In the genomic region with DNA sequence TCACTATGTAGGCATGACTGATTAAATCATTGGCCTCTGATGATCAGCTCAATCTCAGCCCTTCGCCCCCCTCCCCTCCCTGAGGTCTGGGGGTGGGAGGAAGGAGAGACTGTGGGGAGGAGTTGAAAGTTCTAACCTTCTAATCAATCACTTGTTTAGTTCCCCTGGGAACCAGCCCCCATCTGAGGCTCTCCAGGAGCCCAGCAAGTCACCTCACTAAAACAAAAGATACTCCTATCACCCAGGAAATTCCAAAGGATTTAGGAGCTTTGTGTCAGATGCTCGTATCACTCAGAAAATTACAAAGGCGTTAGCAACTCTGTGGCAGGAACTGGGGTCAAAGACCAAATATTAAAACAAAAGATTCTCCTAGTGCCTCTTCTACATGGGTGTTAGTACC, we compare ENCODE assay signal across 20 cellular contexts. TPM values are rescaled to one million over a fixed set of nuclear protein-coding genes. Genes with fewer than 3 reads are reported as not detected.
DNase-seq lines count a peak whose midpoint lies in the region; ATAC-seq, FAIRE-seq and TF ChIP-seq lines count a peak whose summit lies in the region.
"Had no signal": no experiment of that assay in that cellular context is flagged by ENCODE, and none has a peak within 500 bp of the region (broad histone marks: within the 10 kb centered on the region; RNA-seq: fewer than 3 reads in every experiment).

No MANE protein-coding gene starts in this region.

- ATAC-seq in GM23338: peak; percentile 69; the same call in 2 of the 3 replicates
- ATAC-seq: A549, GM12878 had no signal

- H4K91ac ChIP-seq in H1 (replicated peaks; ENCODE audit: insufficient read length, low read length): no peak overlapping the region

- H3K36me3 ChIP-seq in GM23338 (ENCODE audit: insufficient read depth) (no peaks in the 10 kb centered on the region), H1 (ENCODE audit: control insufficient read depth in 2 of 4, insufficient read depth in 4 of 4, low read length in 3 of 4) (no peaks in the 10 kb centered on the region), stomach (no peaks in the 10 kb centered on the region), colonic mucosa (no peaks in the 10 kb centered on the region)
- H3K36me3 ChIP-seq: BE2C, HAP-1 had no signal

- no peaks in the 10 kb centered on the region for H3K9me2 ChIP-seq in GM23338 (ENCODE audit: insufficient read depth)

- H3K4me1 ChIP-seq in GM23338 (ENCODE audit: insufficient read depth) (no peaks in the 10 kb centered on the region), H1 (replicated peaks in 1 of 4; ENCODE audit: control insufficient read depth in 3 of 4, insufficient read depth in 4 of 4, low read length in 3 of 4) (no peaks in the 10 kb centered on the region), stomach (no peaks in the 10 kb centered on the region), colonic mucosa (no peaks in the 10 kb centered on the region)
- H3K4me1 ChIP-seq: A549, BE2C, HAP-1 had no signal

- H2BK12ac ChIP-seq in H1 (ENCODE audit: low read depth, low read length): no peak overlapping the region

- no peaks in the 10 kb centered on the region for H3K4me1 Mint-ChIP-seq in GM23338
- H3K4me1 Mint-ChIP-seq: CD4-positive, alpha-beta memory T cell had no signal

- H2BK5ac ChIP-seq in H1 (ENCODE audit: low read depth, low read length): no peak overlapping the region

- H3K27ac Mint-ChIP-seq in GM23338: no peak overlapping the region
- H3K27ac Mint-ChIP-seq: IgD-negative memory B cell had no signal

- H2BK20ac ChIP-seq in H1 (ENCODE audit: low read length): no peak overlapping the region

- no peak overlapping the region for H3K23ac ChIP-seq in H1 (ENCODE audit: insufficient read length)

- intact Hi-C loops in stomach (cut with DNase I; ENCODE audit: low total_unique reads): no loop called here
- intact Hi-C loops in colonic mucosa (cut with DNase I): no loop called here

- no peak overlapping the region for H2BK120ac ChIP-seq in H1 (replicated peaks; ENCODE audit: low read depth, low read length)

- H3K14ac ChIP-seq in H1 (ENCODE audit: insufficient read length): no peak overlapping the region

- TF ChIP-seq POLR2A in H1 (IDR thresholded peaks at IDR 0.05; ENCODE audit: control extremely low read depth in 1 of 2, low read depth in 2 of 2, low read length in 2 of 2) (no peak), stomach (IDR thresholded peaks at IDR 0.05) (no peak)

- no peak overlapping the region for H4K8ac ChIP-seq in H1 (ENCODE audit: extremely low read depth, insufficient read depth, low read length)

- H3K79me2 ChIP-seq in GM23338 (replicated peaks; ENCODE audit: insufficient read depth): no peaks in the 10 kb centered on the region
- no peaks in the 10 kb centered on the region for H3K79me2 ChIP-seq in H1 (ENCODE audit: control insufficient read depth in 1 of 2, insufficient read depth in 2 of 2, low read length in 2 of 2)

- H3K27me3 Mint-ChIP-seq in GM23338 (ENCODE audit: insufficient read depth, low read depth, poor library complexity): peaks cover 8% of the 10 kb centered on the region

- DNase-seq in GM23338 (ENCODE audit: low spot score) (no peak), H1 (ENCODE audit: low read depth in 1 of 2, low spot score in 2 of 2) (no peak), mesenteric fat pad (ENCODE audit: low spot score) (peak; percentile 35), stomach (peak; percentile 8), colonic mucosa (no peak), retina (no peak), coronary artery (ENCODE audit: low spot score) (no peak), NCI-H345 treated with DMSO at 0.1 percent for 48 hours (lab: John Stamatoyannopoulos, UW; ENCODE audit: unreplicated experiment) (no peak)
- DNase-seq: BE2C; CD4-positive, alpha-beta memory T cell; DMS153; DND-41; GM23248 had no signal

- FAIRE-seq in H1 (lab: Jason Lieb, UNC): no peak
- FAIRE-seq: A549, D721Med, GM12878, GM18507 had no signal

- H2BK15ac ChIP-seq in H1 (ENCODE audit: low read length): no peak overlapping the region

- no peak for TF ChIP-seq RAD21 in H1 (IDR thresholded peaks at IDR 0.05 in 1 of 2, conservative IDR thresholded peaks at IDR 0.05 in 1 of 2; ENCODE audit: low read depth in 2 of 2, low read length in 2 of 2)

- H2AK5ac ChIP-seq in H1 (ENCODE audit: low read depth, low read length): no peak overlapping the region

- H4K5ac ChIP-seq in H1 (ENCODE audit: insufficient read length, low read depth, low read length): no peak overlapping the region

- H4K20me1 ChIP-seq in GM23338 (replicated peaks; ENCODE audit: insufficient read depth): no peaks in the 10 kb centered on the region
- H4K20me1 ChIP-seq in H1 (replicated peaks in 1 of 2; ENCODE audit: control insufficient read depth in 1 of 2, insufficient read depth in 2 of 2, low read length in 2 of 2): no peaks in the 10 kb centered on the region

- H3K27me3 ChIP-seq in GM23338 (ENCODE audit: insufficient read depth): no peaks in the 10 kb centered on the region
- no peaks in the 10 kb centered on the region for H3K27me3 ChIP-seq in H1 (replicated peaks in 1 of 4; ENCODE audit: control insufficient read depth in 3 of 4, extremely low read depth in 1 of 4, insufficient read depth in 3 of 4, low read length in 3 of 4)
- H3K27me3 ChIP-seq in stomach: peaks cover 0 to 16% (median 0%) of the 10 kb centered on the region in 3 donors
- H3K27me3 ChIP-seq in colonic mucosa: no peaks in the 10 kb centered on the region
- H3K27me3 ChIP-seq: BE2C had no signal

- WGBS in H1 (ENCODE audit: extremely low coverage in 1 of 2, insufficient coverage in 1 of 2, insufficient read length in 1 of 2, insufficient replicate concordance in 2 of 2, low coverage in 1 of 2, low lambda C conversion rate in 2 of 2, missing lambda C conversion rate in 1 of 2), 2 experiments: 68% methylated on average over 3 of the region's 3 CpGs; no CpG with 5 or more reads in 1 of the 2 experiments
- WGBS in stomach, 5 donors: 36 to 51% (median 39%) methylated on average over 3 of the region's 3 CpGs

- no peak overlapping the region for H3K9ac ChIP-seq in H1 (replicated peaks in 1 of 4; ENCODE audit: extremely low read depth in 1 of 4, low read depth in 3 of 4, low read length in 3 of 4)
- no peak overlapping the region for H3K9ac ChIP-seq in colonic mucosa (ENCODE audit: low read depth in 2 of 2, low read length in 2 of 2)
- H3K9ac ChIP-seq: GM23248 had no signal

- H3F3A ChIP-seq in GM23338 (replicated peaks; ENCODE audit: low read depth): no peaks in the 10 kb centered on the region

- no peaks in the 10 kb centered on the region for H3K79me1 ChIP-seq in H1 (ENCODE audit: low read depth, low read length)

- H3K4me2 ChIP-seq in GM23338 (no peak overlapping the region), H1 (ENCODE audit: insufficient read depth in 1 of 2, low read depth in 2 of 2, low read length in 2 of 2) (no peak overlapping the region)
- H3K4me2 ChIP-seq: A549 had no signal

- H3K18ac ChIP-seq in H1 (ENCODE audit: extremely low read depth, low read length): 0 out of 2 replicates have a peak overlapping the region, but pooled peaks have one; percentile 7

- H3K27ac ChIP-seq in GM23338 (ENCODE audit: low read depth) (no peak overlapping the region), H1 (ENCODE audit: low read depth, low read length) (no peak overlapping the region), stomach (no peak overlapping the region), colonic mucosa (no peak overlapping the region), coronary artery (no peak overlapping the region)
- H3K27ac ChIP-seq: A549, C4-2B, GM23248 had no signal

- H3K36me3 Mint-ChIP-seq in GM23338 (ENCODE audit: low read depth): no peaks in the 10 kb centered on the region
- H3K36me3 Mint-ChIP-seq: CD4-positive, alpha-beta memory T cell had no signal

- H3K4me3 ChIP-seq in GM23338 (no peak overlapping the region), H1 (ENCODE audit: extremely low read depth in 1 of 4, insufficient read depth in 2 of 4, low read depth in 3 of 4, low read length in 4 of 4) (no peak overlapping the region), stomach (no peak overlapping the region), colonic mucosa (no peak overlapping the region), coronary artery (no peak overlapping the region)
- H3K4me3 ChIP-seq: A549, GM12878, GM23248, HAP-1 had no signal

- no peaks in the 10 kb centered on the region for H3K23me2 ChIP-seq in H1 (ENCODE audit: low read depth, low read length)

- POLR2A ChIA-PET in H1 (lab: Charles Lee; ENCODE audit: partially characterized antibody): interaction anchor here (0.8 to 1.6 kb wide), 2 partner anchors 22 to 29 kb away, joined by 4 to 5 read pairs; a partner anchor contains a TSS

- H3K4ac ChIP-seq in H1 (replicated peaks; ENCODE audit: insufficient read length, low read depth, low read length): no peak overlapping the region

- TF ChIP-seq CTCF in GM23338 (conservative IDR thresholded peaks at IDR 0.05; ENCODE audit: low read depth in 2 of 2): no peak
- TF ChIP-seq CTCF in H1 (IDR thresholded peaks at IDR 0.05; ENCODE audit: control extremely low read depth in 1 of 3, insufficient read depth in 1 of 3, low read depth in 1 of 3, low read length in 3 of 3): no peak
- TF ChIP-seq CTCF in stomach (IDR thresholded peaks at IDR 0.05): no peak
- TF ChIP-seq CTCF in colonic mucosa (IDR thresholded peaks at IDR 0.05): no peak
- no peak for TF ChIP-seq CTCF in coronary artery (IDR thresholded peaks at IDR 0.05)

- no peak overlapping the region for H3K56ac ChIP-seq in H1 (replicated peaks; ENCODE audit: insufficient read length, low read depth, low read length)

- no peak overlapping the region for H3K4me3 Mint-ChIP-seq in GM23338
- H3K4me3 Mint-ChIP-seq: CD4-positive, alpha-beta memory T cell; IgD-negative memory B cell had no signal

- no peaks in the 10 kb centered on the region for H3K9me3 Mint-ChIP-seq in GM23338
- H3K9me3 Mint-ChIP-seq: IgD-negative memory B cell had no signal

- H3K9me3 ChIP-seq in H1 (ENCODE audit: insufficient read depth in 2 of 2, low read depth in 1 of 2, low read length in 1 of 2) (no peaks in the 10 kb centered on the region), stomach (no peaks in the 10 kb centered on the region), colonic mucosa (no peaks in the 10 kb centered on the region)
- H3K9me3 ChIP-seq: A549, BE2C, HAP-1 had no signal

- no peak for TF ChIP-seq EP300 in H1 (IDR thresholded peaks at IDR 0.05; ENCODE audit: borderline replicate concordance in 1 of 2, low read depth in 2 of 2, low read length in 2 of 2)
- no peak for TF ChIP-seq EP300 in stomach (IDR thresholded peaks at IDR 0.05)

- H2AFZ ChIP-seq in GM23338 (no peak overlapping the region), H1 (ENCODE audit: low read length) (no peak overlapping the region)
- H2AFZ ChIP-seq: GM23248 had no signal

- CTCF ChIA-PET in H1 (lab: Charles Lee; ENCODE audit: partially characterized antibody): interaction anchor here (1.0 to 1.5 kb wide), 3 partner anchors 13 to 278 kb away, joined by 3 to 5 read pairs (median 3); no protein-coding TSS in a partner anchor

RNA-seq across cellular contexts. Expression of a gene that starts 21.6 kb away (rescaled TPM):
- total RNA-seq in GM23338 (2014; rRNA removed; shearing (Covaris generic)): 22.9 and 24.6 TPM in 2 replicates
- polyA plus RNA-seq in GM23338 (2016; fragmentation: Nextera tagmentation; extraction: Ambion mirVana) (74.5 and 82.6 TPM in 2 replicates), H1 (2011; rRNA removed) (5.6 and 7.5 TPM in 2 replicates), stomach (100 to 1,000 TPM in 1 of 3 donors, 10 to 100 TPM in 2; 71.1 to 146 (median 85.2) TPM)
- total RNA-seq in H1 (2021; fragmentation: NEBNext Ultra II Directional; extraction: Animal tissue kit (Norgen Biotek cat#: 25700)): 27.0 and 33.0 TPM in 2 replicates
- 18.7 TPM for polyA plus RNA-seq in H1 (2011; cell fraction: cytosol; rRNA removed)
- 3.3 TPM for polyA plus RNA-seq in H1 (2011; cell fraction: nucleus; rRNA removed)
- 25.4 to 44.2 TPM (median 29.6 TPM) in 4 replicates for polyA plus RNA-seq in H1 (2012, experiment 1 of 2)
- 8.1 TPM for polyA plus RNA-seq in H1 (2012, experiment 2 of 2)
- polyA plus RNA-seq in H1 (2013, experiment 1 of 2): 49.2 TPM
- polyA plus RNA-seq in H1 (2013, experiment 2 of 2): 48.2 TPM
- 3.8 and 4.2 TPM in 2 replicates for polyA minus RNA-seq in H1 (2011; rRNA and poly(A)+ RNA removed)
- 6.1 TPM for polyA minus RNA-seq in H1 (2011; cell fraction: cytosol; rRNA and poly(A)+ RNA removed)
- polyA minus RNA-seq in H1 (2011; cell fraction: nucleus; rRNA and poly(A)+ RNA removed): 6.8 TPM
- total RNA-seq in mesenteric fat pad (31.9 TPM), stomach (10 to 100 TPM; 17.9 to 57.3 (median 29.8) TPM), colonic mucosa (10 to 100 TPM; 38.8 to 60.8 TPM)

RNA-seq across cellular contexts. Expression of a gene that starts 36.5 kb away (rescaled TPM):
- 91.4 and 107 TPM in 2 replicates for total RNA-seq in GM23338 (2014; rRNA removed; shearing (Covaris generic))
- polyA plus RNA-seq in GM23338 (2016; fragmentation: Nextera tagmentation; extraction: Ambion mirVana): 77.0 and 93.7 TPM in 2 replicates
- total RNA-seq in H1 (2021; fragmentation: NEBNext Ultra II Directional; extraction: Animal tissue kit (Norgen Biotek cat#: 25700)): 59.4 and 60.4 TPM in 2 replicates
- polyA plus RNA-seq in H1 (2011; rRNA removed): 32.9 and 38.2 TPM in 2 replicates
- polyA plus RNA-seq in H1 (2011; cell fraction: cytosol; rRNA removed): 66.1 TPM
- 111 TPM for polyA plus RNA-seq in H1 (2011; cell fraction: nucleus; rRNA removed)
- polyA plus RNA-seq in H1 (2012, experiment 1 of 2): 33.1 to 58.0 TPM (median 48.2 TPM) in 4 replicates
- 8.9 TPM for polyA plus RNA-seq in H1 (2012, experiment 2 of 2)
- polyA plus RNA-seq in H1 (2013, experiment 1 of 2): 57.6 TPM
- polyA plus RNA-seq in H1 (2013, experiment 2 of 2): 50.1 TPM
- polyA minus RNA-seq in H1 (2011; rRNA and poly(A)+ RNA removed): 37.6 and 38.0 TPM in 2 replicates
- polyA minus RNA-seq in H1 (2011; cell fraction: cytosol; rRNA and poly(A)+ RNA removed): 41.4 TPM
- polyA minus RNA-seq in H1 (2011; cell fraction: nucleus; rRNA and poly(A)+ RNA removed): 80.9 TPM
- 44.1 TPM for total RNA-seq in mesenteric fat pad
- 100 to 1,000 TPM in 4 of 5 donors, 10 to 100 TPM in 1; 95.8 to 476 (median 158) TPM for total RNA-seq in stomach
- 100 to 1,000 TPM in 1 of 3 donors, 10 to 100 TPM in 2; 12.8 to 211 (median 44.2) TPM for polyA plus RNA-seq in stomach
- total RNA-seq in colonic mucosa: 100 to 1,000 TPM; 129 to 137 TPM

Comparison
In these comparisons a context has a peak if more than half of its experiments do, and no peak if none do; other contexts are left out.
1. DNase-seq: peak in mesenteric fat pad (single experiment) and stomach (single experiment); none in GM23338 (single experiment), H1 (0 of 2), colonic mucosa (single experiment), retina (single experiment), coronary artery (single experiment) and NCI-H345 treated with DMSO at 0.1 percent for 48 hours (single experiment).